26 cellular contexts compared by ENCODE assay signal in the genomic region with DNA sequence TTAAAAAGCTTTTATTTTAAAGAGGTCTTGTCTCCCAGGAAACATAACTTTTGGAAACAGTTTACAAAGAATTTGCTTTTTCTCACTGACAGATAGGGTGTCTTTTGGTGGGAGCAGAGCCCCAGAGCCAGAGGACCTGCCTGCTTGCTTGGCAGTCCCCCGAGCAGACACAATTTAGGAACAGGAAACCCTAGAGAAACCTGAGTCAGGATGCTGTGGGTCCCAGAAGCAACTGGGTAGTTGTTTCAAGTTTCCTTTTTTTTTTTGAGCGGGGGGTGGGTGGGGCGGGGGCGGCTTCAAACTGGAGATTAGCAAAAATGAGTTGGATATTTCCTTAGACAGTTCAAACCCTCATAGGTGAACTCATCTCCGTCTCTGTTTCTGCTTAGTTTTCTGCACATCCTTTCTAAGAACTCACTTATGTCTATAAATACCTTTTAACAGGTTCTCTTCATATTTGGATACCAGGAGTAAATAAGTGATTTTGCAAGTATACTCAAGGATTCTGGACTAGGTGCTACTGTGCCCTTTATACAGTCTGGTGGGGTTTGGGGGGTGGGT.
DNase-seq lines count a peak whose midpoint lies in the region; ATAC-seq and TF ChIP-seq lines count a peak whose summit lies in the region.
"Had no signal": no experiment of that assay in that cellular context is flagged by ENCODE, and none has a peak within 500 bp of the region (broad histone marks: within the 10 kb centered on the region; RNA-seq: fewer than 3 reads in every experiment).

No MANE protein-coding gene starts in this region.

- H3K27me3 Mint-ChIP-seq in activated T-cell treated with anti-CD3 and anti-CD28 coated beads, Interleukin-2, amount 50 U/mL, for 72 hours (ENCODE audit: low read depth), result no peaks in the 10 kb centered on the region
- H3K27me3 Mint-ChIP-seq: activated B cell treated with CpG ODN at 0.5 μM for 24 hours; stimulated activated naive B cell treated with anti-CD40 and anti-IgM and Interleukin-4, amounts not matched to agents 10 μg/mL and 1 μg/mL and 100 μg/mL, for 72 hours had no signal

- H3K4me2 ChIP-seq in MM.1S (ENCODE audit: low read depth, low read length), result peak overlapping the region; percentile 75
- H3K4me2 ChIP-seq: neural progenitor cell, SK-N-SH had no signal

- H2AFZ ChIP-seq in MM.1S (ENCODE audit: low read length), result no peak overlapping the region
- H2AFZ ChIP-seq: neural progenitor cell had no signal

- H3K9me2 ChIP-seq in MM.1S (replicated peaks; ENCODE audit: insufficient read depth, low read length), result no peaks in the 10 kb centered on the region
- H3K9me2 ChIP-seq: SK-N-SH had no signal

- H3K4me3 ChIP-seq in MM.1S (ENCODE audit: low read length), result peak overlapping the region; percentile 30
- H3K4me3 ChIP-seq: neural progenitor cell, thyroid gland had no signal

- no peaks in the 10 kb centered on the region for H3K9me3 ChIP-seq in MM.1S (replicated peaks; ENCODE audit: insufficient read depth, low read length)
- H3K9me3 ChIP-seq: SK-N-SH, thyroid gland had no signal

- peaks cover 0 to 3% of the 10 kb centered on the region in 2 donors for H3K9me3 Mint-ChIP-seq in activated T-cell treated with anti-CD3 and anti-CD28 coated beads, Interleukin-2, amount 50 U/mL, for 72 hours
- no peaks in the 10 kb centered on the region for H3K9me3 Mint-ChIP-seq in stimulated activated effector memory CD8-positive, alpha-beta T cell treated with anti-CD3 and anti-CD28 coated beads, Interleukin-12 subunit alpha, Interleukin-12 subunit beta, amount 100 ng/mL, for 72 hours
- H3K9me3 Mint-ChIP-seq: H9, neural progenitor cell had no signal

- TF ChIP-seq CTCF in MM.1S (IDR thresholded peaks at IDR 0.05; ENCODE audit: low read length), result no peak

- peak overlapping the region; percentile 84 for H3K27ac ChIP-seq in MM.1S (ENCODE audit: low read length)
- H3K27ac ChIP-seq: epithelial cell of prostate, neural progenitor cell, thyroid gland had no signal

- H3K4me1 ChIP-seq in MM.1S (ENCODE audit: low read length), result peaks cover 69% of the 10 kb centered on the region
- H3K4me1 ChIP-seq: neural progenitor cell, thyroid gland had no signal

- H3K36me3 ChIP-seq in MM.1S (replicated peaks; ENCODE audit: insufficient read depth, low read length), result no peaks in the 10 kb centered on the region
- H3K36me3 ChIP-seq: neural progenitor cell, thyroid gland had no signal

- peaks cover 0 to 11% of the 10 kb centered on the region in 2 donors for H3K36me3 Mint-ChIP-seq in activated T-cell treated with anti-CD3 and anti-CD28 coated beads, Interleukin-2, amount 50 U/mL, for 72 hours (ENCODE audit: insufficient read depth in 2 of 2)
- H3K36me3 Mint-ChIP-seq in stimulated activated effector memory CD8-positive, alpha-beta T cell treated with anti-CD3 and anti-CD28 coated beads, Interleukin-12 subunit alpha, Interleukin-12 subunit beta, amount 100 ng/mL, for 72 hours, result peaks cover 2% of the 10 kb centered on the region
- H3K36me3 Mint-ChIP-seq: neural progenitor cell; stimulated activated naive B cell treated with anti-CD40 and anti-IgM and Interleukin-4, amounts not matched to agents 10 μg/mL and 1 μg/mL and 100 μg/mL, for 72 hours had no signal

- peak; percentile 41 to 53 for ATAC-seq in activated T-cell treated with anti-CD3 and anti-CD28 coated beads, Interleukin-2, amount 50 U/mL, for 72 hours (replicated peaks in 1 of 2)
- ATAC-seq in stimulated activated effector memory CD8-positive, alpha-beta T cell treated with anti-CD3 and anti-CD28 coated beads, Interleukin-12 subunit alpha, Interleukin-12 subunit beta, amount 100 ng/mL, for 72 hours, result peak; percentile 57
- ATAC-seq: sciatic nerve had no signal

- peaks cover 38% of the 10 kb centered on the region for H3F3A ChIP-seq in MM.1S (ENCODE audit: insufficient read depth, low read length)

- H3K27ac Mint-ChIP-seq in activated T-cell treated with anti-CD3 and anti-CD28 coated beads, Interleukin-2, amount 50 U/mL, for 72 hours, result no peak overlapping the region
- H3K27ac Mint-ChIP-seq in stimulated activated effector memory CD8-positive, alpha-beta T cell treated with anti-CD3 and anti-CD28 coated beads, Interleukin-12 subunit alpha, Interleukin-12 subunit beta, amount 100 ng/mL, for 72 hours, result no peak overlapping the region
- H3K27ac Mint-ChIP-seq: activated B cell treated with CpG ODN at 0.5 μM for 24 hours; H9; neural progenitor cell; stimulated activated naive B cell treated with anti-CD40 and anti-IgM and Interleukin-4, amounts not matched to agents 10 μg/mL and 1 μg/mL and 100 μg/mL, for 72 hours had no signal

- peaks cover 42% of the 10 kb centered on the region for H3K79me2 ChIP-seq in MM.1S (ENCODE audit: low read length)

- H3K4me1 Mint-ChIP-seq in activated T-cell treated with anti-CD3 and anti-CD28 coated beads, Interleukin-2, amount 50 U/mL, for 72 hours (ENCODE audit: low read depth), result peaks cover 31% of the 10 kb centered on the region
- peaks cover 4% of the 10 kb centered on the region for H3K4me1 Mint-ChIP-seq in stimulated activated effector memory CD8-positive, alpha-beta T cell treated with anti-CD3 and anti-CD28 coated beads, Interleukin-12 subunit alpha, Interleukin-12 subunit beta, amount 100 ng/mL, for 72 hours

- DNase-seq in stimulated activated CD4-positive, alpha-beta T cell treated with anti-CD3 and anti-CD28 coated beads, Interleukin-1b, Interleukin-23, amount 100 ng/mL, for 48 hours, result peak; percentile 9
- DNase-seq in stimulated activated CD4-positive, alpha-beta T cell treated with anti-CD3 and anti-CD28 coated beads, Interleukin-12 subunit alpha, Interleukin-12 subunit beta, amount 100 ng/mL, for 4 hours, result no peak
- DNase-seq in MM.1S (peak; percentile 35), HuH-7.5 (ENCODE audit: low spot score) (no peak), ureter (ENCODE audit: low spot score) (no peak), NCI-H69 (lab: John Stamatoyannopoulos, UW) (no peak)
- no peak for DNase-seq in activated T-cell treated with anti-CD3 and anti-CD28 coated beads, Interleukin-2, amount 50 U/mL, for 72 hours
- no peak for DNase-seq in stimulated activated effector memory CD8-positive, alpha-beta T cell treated with anti-CD3 and anti-CD28 coated beads, Interleukin-12 subunit alpha, Interleukin-12 subunit beta, amount 100 ng/mL, for 72 hours (ENCODE audit: low spot score in 2 of 2)
- DNase-seq: activated B cell treated with CpG ODN at 0.5 μM for 24 hours; activated effector memory CD4-positive, alpha-beta T cell treated with anti-CD3 and anti-CD28 coated beads, Interleukin-2, amount 50 U/mL, for 16 hours; aorta; COR-L47; H9; IMR-90; islet precursor cell; NCI-H1436; NCI-H2171; NCI-H524; posterior cingulate gyrus; SK-N-SH; stimulated activated naive B cell treated with anti-CD40 and anti-IgM and Interleukin-4, amounts not matched to agents 10 μg/mL and 1 μg/mL and 100 μg/mL, for 72 hours; T-helper 9 cell; thyroid gland had no signal

- H4K20me1 ChIP-seq in MM.1S (ENCODE audit: insufficient read depth, low read length), result no peaks in the 10 kb centered on the region

- H3K9ac ChIP-seq in MM.1S (ENCODE audit: low read length), result peak overlapping the region; percentile 46; the same call in 1 of the 2 replicates
- H3K9ac ChIP-seq: neural progenitor cell, SK-N-SH had no signal

- no peaks in the 10 kb centered on the region for H3K27me3 ChIP-seq in MM.1S (replicated peaks; ENCODE audit: insufficient read depth, low read length)
- H3K27me3 ChIP-seq: neural progenitor cell, thyroid gland had no signal

- peak overlapping the region in 1 of 2 donors; percentile 33 for H3K4me3 Mint-ChIP-seq in activated T-cell treated with anti-CD3 and anti-CD28 coated beads, Interleukin-2, amount 50 U/mL, for 72 hours
- H3K4me3 Mint-ChIP-seq in stimulated activated effector memory CD8-positive, alpha-beta T cell treated with anti-CD3 and anti-CD28 coated beads, Interleukin-12 subunit alpha, Interleukin-12 subunit beta, amount 100 ng/mL, for 72 hours, result no peak overlapping the region
- H3K4me3 Mint-ChIP-seq: activated B cell treated with CpG ODN at 0.5 μM for 24 hours; H9; neural progenitor cell; stimulated activated naive B cell treated with anti-CD40 and anti-IgM and Interleukin-4, amounts not matched to agents 10 μg/mL and 1 μg/mL and 100 μg/mL, for 72 hours had no signal

Comparison
In these comparisons a context has a peak if more than half of its experiments do, and no peak if none do; other contexts are left out.
1. DNase-seq: peak in stimulated activated CD4-positive, alpha-beta T cell treated with anti-CD3 and anti-CD28 coated beads, Interleukin-1b, Interleukin-23, amount 100 ng/mL, for 48 hours (single experiment) and MM.1S (single experiment); none in stimulated activated CD4-positive, alpha-beta T cell treated with anti-CD3 and anti-CD28 coated beads, Interleukin-12 subunit alpha, Interleukin-12 subunit beta, amount 100 ng/mL, for 4 hours (single experiment), activated T-cell treated with anti-CD3 and anti-CD28 coated beads, Interleukin-2, amount 50 U/mL, for 72 hours (0 of 2), stimulated activated effector memory CD8-positive, alpha-beta T cell treated with anti-CD3 and anti-CD28 coated beads, Interleukin-12 subunit alpha, Interleukin-12 subunit beta, amount 100 ng/mL, for 72 hours (0 of 2), HuH-7.5 (single experiment), ureter (single experiment) and NCI-H69 (single experiment).